1 cellular context compared by ENCODE assay signal in the genomic region with DNA sequence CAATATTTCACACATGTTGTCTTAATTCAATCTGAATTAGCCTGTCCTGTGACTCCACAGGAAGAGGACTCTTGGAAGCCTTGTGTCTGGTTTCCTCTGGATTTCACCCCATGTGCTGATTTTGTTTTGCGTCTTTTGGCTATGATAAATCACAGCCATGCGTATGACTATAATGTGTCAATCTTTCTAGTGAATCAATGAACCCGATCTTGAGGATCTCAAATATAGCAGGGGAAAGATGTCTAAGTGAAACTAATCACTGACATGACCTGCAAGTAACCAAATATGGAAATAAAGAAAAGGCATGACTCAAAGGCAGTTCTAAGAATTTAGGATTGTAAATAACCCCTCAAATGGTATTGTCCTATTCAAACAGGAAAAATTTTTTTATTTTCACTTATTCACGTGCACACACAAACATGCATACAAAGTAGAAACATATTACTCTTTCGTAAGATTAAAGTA.
TF ChIP-seq lines count a peak whose summit lies in the region.

No MANE protein-coding gene starts in this region.

TF ChIP-seq in WTC11, 78 proteins besides CTCF, POLR2A, EP300 and RAD21 (continued from another document):
- TF ChIP-seq ZNF423 (CRISPR knock-in tag; IDR thresholded peaks at IDR 0.05): no peak
- no peak for TF ChIP-seq CREB1 (CRISPR knock-in tag; IDR thresholded peaks at IDR 0.05)
